In the genomic region with DNA sequence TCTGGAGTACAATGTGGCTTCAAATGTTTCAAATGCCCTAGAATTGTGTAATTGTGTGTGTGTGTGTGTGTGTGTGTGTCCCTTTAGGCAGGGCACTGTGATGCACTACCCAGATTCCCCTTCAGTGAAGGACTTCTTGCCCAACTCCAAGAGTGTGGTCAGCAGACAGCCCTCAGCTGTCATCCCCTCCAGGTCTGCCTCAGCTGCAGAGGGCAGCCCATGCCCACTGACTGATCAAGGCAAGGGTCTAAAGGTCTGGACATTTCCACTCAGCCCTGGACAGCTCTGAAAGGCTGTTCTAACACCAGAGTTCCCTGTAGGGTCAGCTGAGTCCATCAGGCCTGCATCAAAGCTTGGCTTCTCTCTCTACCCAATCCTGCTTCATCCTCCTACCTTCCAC, we compare ENCODE assay signal across 25 cellular contexts.
"Had no signal": no experiment of that assay in that cellular context is flagged by ENCODE, and none has a peak within 500 bp of the region (broad histone marks: within the 10 kb centered on the region; RNA-seq: fewer than 3 reads in every experiment).

No MANE protein-coding gene starts in this region.

- H3K36me3 Mint-ChIP-seq: activated naive CD8-positive, alpha-beta T cell treated with anti-CD3 and anti-CD28 coated beads for 36 hours; natural killer cell; stimulated activated memory B cell treated with anti-CD40 and anti-IgM and Interleukin-4, amounts not matched to agents 10 μg/mL and 1 μg/mL and 100 μg/mL, for 72 hours had no signal

- H3K27ac Mint-ChIP-seq: activated B cell treated with CpG ODN at 0.5 μM for 24 hours; activated CD4-positive, alpha-beta T cell treated with anti-CD3 and anti-CD28 coated beads for 36 hours; activated naive CD8-positive, alpha-beta T cell treated with anti-CD3 and anti-CD28 coated beads for 36 hours; activated T-cell treated with anti-CD3 and anti-CD28 coated beads, Interleukin-2, amount 50 U/mL, for 24 hours; activated T-helper 2 cell treated with anti-CD3 and anti-CD28 coated beads, Interferon-gamma antibody, Interleukin-2, Interleukin-4, amounts not matched to agents 10 μg/mL and 5 μg/mL and 100 μg/mL, durations not matched to agents 14 hours and 24 hours and 36 hours; mesothelial cell of epicardium; natural killer cell; stimulated activated memory B cell treated with anti-CD40 and anti-IgM and Interleukin-4, amounts not matched to agents 10 μg/mL and 1 μg/mL and 100 μg/mL, for 72 hours had no signal

- ATAC-seq: activated CD4-positive, alpha-beta T cell treated with anti-CD3 and anti-CD28 coated beads for 36 hours; heart right ventricle; natural killer cell; sciatic nerve; stimulated activated memory B cell treated with anti-CD40 and anti-IgM and Interleukin-4, amounts not matched to agents 10 μg/mL and 1 μg/mL and 100 μg/mL, for 72 hours had no signal

- H3K4me3 Mint-ChIP-seq: activated B cell treated with CpG ODN at 0.5 μM for 24 hours; activated CD4-positive, alpha-beta T cell treated with anti-CD3 and anti-CD28 coated beads for 36 hours; activated naive CD8-positive, alpha-beta T cell treated with anti-CD3 and anti-CD28 coated beads for 36 hours; activated T-cell treated with anti-CD3 and anti-CD28 coated beads, Interleukin-2, amount 50 U/mL, for 24 hours; mesothelial cell of epicardium; natural killer cell; stimulated activated memory B cell treated with anti-CD40 and anti-IgM and Interleukin-4, amounts not matched to agents 10 μg/mL and 1 μg/mL and 100 μg/mL, for 72 hours had no signal

- H3K27ac ChIP-seq: epithelial cell of prostate, heart right ventricle, stomach, suprapubic skin, transverse colon, uterus had no signal

- H3K4me1 ChIP-seq: pancreas, stomach, suprapubic skin, transverse colon, uterus had no signal

- DNase-seq: activated B cell treated with CpG ODN at 0.5 μM for 24 hours; activated CD4-positive, alpha-beta T cell treated with anti-CD3 and anti-CD28 coated beads for 36 hours; activated CD4-positive, alpha-beta T cell treated with anti-CD3 and anti-CD28 coated beads, Interleukin-2, amount 50 U/mL, for 4 hours; activated CD8-positive, alpha-beta memory T cell treated with anti-CD3 and anti-CD28 coated beads for 24 hours; activated CD8-positive, alpha-beta memory T cell treated with anti-CD3 and anti-CD28 coated beads, Interleukin-2, amount 50 U/mL, for 4 hours; activated naive CD4-positive, alpha-beta T cell treated with Interleukin-2 at 50 U/mL for 16 hours; activated naive CD8-positive, alpha-beta T cell treated with anti-CD3 and anti-CD28 coated beads for 36 hours; activated T-cell treated with anti-CD3 and anti-CD28 coated beads, Interleukin-2, amount 50 U/mL, for 24 hours; amniotic stem cell; cerebellar nuclear complex; heart right ventricle; natural killer cell; stimulated activated CD4-positive, alpha-beta T cell treated with anti-CD3 and anti-CD28 coated beads, Interleukin-15, amount 100 ng/mL, for 24 hours; stomach; T-helper 9 cell; transverse colon; uterus had no signal

- H3K4me3 ChIP-seq: heart right ventricle, pancreas, smooth muscle cell, stomach, suprapubic skin, transverse colon, uterus had no signal

- H3K9me3 Mint-ChIP-seq: activated B cell treated with CpG ODN at 0.5 μM for 24 hours; activated naive CD8-positive, alpha-beta T cell treated with anti-CD3 and anti-CD28 coated beads for 36 hours; activated T-cell treated with anti-CD3 and anti-CD28 coated beads, Interleukin-2, amount 50 U/mL, for 24 hours; activated T-helper 2 cell treated with anti-CD3 and anti-CD28 coated beads, Interferon-gamma antibody, Interleukin-2, Interleukin-4, amounts not matched to agents 10 μg/mL and 5 μg/mL and 100 μg/mL, durations not matched to agents 14 hours and 24 hours and 36 hours; natural killer cell; stimulated activated memory B cell treated with anti-CD40 and anti-IgM and Interleukin-4, amounts not matched to agents 10 μg/mL and 1 μg/mL and 100 μg/mL, for 72 hours had no signal

- H3K4me2 ChIP-seq: smooth muscle cell had no signal

- H3K4me1 Mint-ChIP-seq: activated CD4-positive, alpha-beta T cell treated with anti-CD3 and anti-CD28 coated beads for 36 hours; natural killer cell had no signal

- H3K36me3 ChIP-seq: heart right ventricle, pancreas, stomach, suprapubic skin, transverse colon, uterus had no signal

- H3K27me3 ChIP-seq: suprapubic skin, transverse colon, uterus had no signal

- H3K9me3 ChIP-seq: heart right ventricle, pancreas, stomach, suprapubic skin, transverse colon, uterus had no signal

- H3K27me3 Mint-ChIP-seq: activated CD4-positive, alpha-beta T cell treated with anti-CD3 and anti-CD28 coated beads for 36 hours; activated naive CD8-positive, alpha-beta T cell treated with anti-CD3 and anti-CD28 coated beads for 36 hours; stimulated activated memory B cell treated with anti-CD40 and anti-IgM and Interleukin-4, amounts not matched to agents 10 μg/mL and 1 μg/mL and 100 μg/mL, for 72 hours had no signal
